In genomic region chr14:71331393-71331792, GRCh38 we compare ENCODE assay signal across 24 cellular contexts. TPM values are rescaled to one million over a fixed set of nuclear protein-coding genes. Genes with fewer than 3 reads are reported as not detected.
DNase-seq lines count a peak whose midpoint lies in the region; ATAC-seq and TF ChIP-seq lines count a peak whose summit lies in the region.
"Had no signal": no experiment of that assay in that cellular context is flagged by ENCODE, and none has a peak within 500 bp of the region (broad histone marks: within the 10 kb centered on the region; RNA-seq: fewer than 3 reads in every experiment).

No MANE protein-coding gene starts in this region.

- no peak overlapping the region for H3K27ac ChIP-seq in BLaER1
- H3K27ac ChIP-seq in neutrophil: peak overlapping the region; percentile 27
- H3K27ac ChIP-seq: right lobe of liver, tibial nerve had no signal

- H3K4me3 ChIP-seq in BLaER1 (no peak overlapping the region), neutrophil (ENCODE audit: low read depth in 1 of 2, low read length in 1 of 2) (no peak overlapping the region)
- H3K4me3 ChIP-seq: GM23338, right lobe of liver, tibial nerve had no signal

- H3K9ac ChIP-seq in BLaER1: no peak overlapping the region

- DNase-seq in activated naive CD8-positive, alpha-beta T cell treated with anti-CD3 and anti-CD28 coated beads for 36 hours: no peak
- DNase-seq in iPS-NIHi11 (ENCODE audit: low spot score): no peak
- no peak for DNase-seq in NCI-H1092 (lab: John Stamatoyannopoulos, UW)
- DNase-seq: activated CD4-positive, CD25-positive, alpha-beta regulatory T cell treated with anti-CD3 and anti-CD28 coated beads, Interleukin-2, amount 50 U/mL, for 72 hours; activated CD8-positive, alpha-beta memory T cell treated with anti-CD3 and anti-CD28 coated beads, Interleukin-2, amount 50 U/mL, for 4 hours; activated naive CD4-positive, alpha-beta T cell treated with Interleukin-2 at 50 U/mL for 16 hours; aorta; central memory CD4-positive, alpha-beta T cell; effector memory CD8-positive, alpha-beta T cell; mesendoderm; MM.1S; naive thymus-derived CD8-positive, alpha-beta T cell; NCI-H146; NCI-H2171; NCI-H526 treated with DMSO at 0.1 percent for 48 hours; right lobe of liver; T1000 had no signal

- peaks cover 60% of the 10 kb centered on the region for H3K4me1 Mint-ChIP-seq in activated naive CD8-positive, alpha-beta T cell treated with anti-CD3 and anti-CD28 coated beads for 36 hours

- ATAC-seq in GM18520 (IDR thresholded peaks at IDR 0.05; ENCODE audit: unreplicated experiment): peak; percentile 28
- no peak for ATAC-seq in HG03565 (IDR thresholded peaks at IDR 0.05; ENCODE audit: unreplicated experiment)
- ATAC-seq in GM19023 (IDR thresholded peaks at IDR 0.05; ENCODE audit: unreplicated experiment): no peak
- ATAC-seq: effector memory CD8-positive, alpha-beta T cell; GM23338; naive thymus-derived CD8-positive, alpha-beta T cell; right lobe of liver had no signal

- peaks cover 3% of the 10 kb centered on the region for H3K9me3 Mint-ChIP-seq in activated naive CD8-positive, alpha-beta T cell treated with anti-CD3 and anti-CD28 coated beads for 36 hours
- H3K9me3 Mint-ChIP-seq: effector memory CD8-positive, alpha-beta T cell; GM23338 had no signal

- no peaks in the 10 kb centered on the region for H4K20me1 ChIP-seq in BLaER1

- H3K4me2 ChIP-seq in BLaER1: peak overlapping the region; percentile 41
- H3K4me2 ChIP-seq: GM23338 had no signal

- no peak for TF ChIP-seq CTCF in neutrophil (IDR thresholded peaks at IDR 0.05)

- H3K9me3 ChIP-seq in BLaER1 (peaks cover 14% of the 10 kb centered on the region), neutrophil (no peaks in the 10 kb centered on the region)
- H3K9me3 ChIP-seq: right lobe of liver, tibial nerve had no signal

- H3K4me1 ChIP-seq in BLaER1 (peaks cover 31% of the 10 kb centered on the region), neutrophil (ENCODE audit: control insufficient read depth in 1 of 2, insufficient read depth in 1 of 2, low read depth in 1 of 2, low read length in 1 of 2) (peaks cover 13 to 34% of the 10 kb centered on the region in 2 experiments)

- H3K4me3 Mint-ChIP-seq in activated naive CD8-positive, alpha-beta T cell treated with anti-CD3 and anti-CD28 coated beads for 36 hours: no peak overlapping the region
- H3K4me3 Mint-ChIP-seq: effector memory CD8-positive, alpha-beta T cell; GM23338 had no signal

- H3K36me3 Mint-ChIP-seq in activated naive CD8-positive, alpha-beta T cell treated with anti-CD3 and anti-CD28 coated beads for 36 hours: peaks cover 44% of the 10 kb centered on the region

- H3K36me3 ChIP-seq in BLaER1: peaks cover 16% of the 10 kb centered on the region
- H3K36me3 ChIP-seq in neutrophil: no peaks in the 10 kb centered on the region
- H3K36me3 ChIP-seq: right lobe of liver, tibial nerve had no signal

- no peaks in the 10 kb centered on the region for H3K27me3 Mint-ChIP-seq in activated naive CD8-positive, alpha-beta T cell treated with anti-CD3 and anti-CD28 coated beads for 36 hours
- H3K27me3 Mint-ChIP-seq: effector memory CD8-positive, alpha-beta T cell; naive thymus-derived CD8-positive, alpha-beta T cell had no signal

- H3K27me3 ChIP-seq in BLaER1 (no peaks in the 10 kb centered on the region), neutrophil (no peaks in the 10 kb centered on the region)
- H3K27me3 ChIP-seq: right lobe of liver, tibial nerve had no signal

- peak overlapping the region; percentile 59 for H3K27ac Mint-ChIP-seq in activated naive CD8-positive, alpha-beta T cell treated with anti-CD3 and anti-CD28 coated beads for 36 hours
- H3K27ac Mint-ChIP-seq: GM23338 had no signal

RNA-seq across cellular contexts. Expression of gene SIPA1L1, which starts 11.1 kb away (rescaled TPM):
- total RNA-seq in activated naive CD8-positive, alpha-beta T cell treated with anti-CD3 and anti-CD28 coated beads for 36 hours: 10 to 100 TPM; 39.9 to 42.9 TPM
